Comparison of ENCODE assay signal across 18 cellular contexts in genomic region chr6:121839891-121840290, GRCh38.
"Had no signal": no experiment of that assay in that cellular context is flagged by ENCODE, and none has a peak within 500 bp of the region (broad histone marks: within the 10 kb centered on the region; RNA-seq: fewer than 3 reads in every experiment).

No MANE protein-coding gene starts in this region.

- DNase-seq: activated CD4-positive, alpha-beta T cell treated with anti-CD3 and anti-CD28 coated beads for 36 hours; activated CD4-positive, alpha-beta T cell treated with anti-CD3 and anti-CD28 coated beads, Interleukin-2, amount 50 U/mL, for 4 hours; activated CD8-positive, alpha-beta memory T cell treated with anti-CD3 and anti-CD28 coated beads for 24 hours; activated CD8-positive, alpha-beta memory T cell treated with anti-CD3 and anti-CD28 coated beads, Interleukin-2, amount 50 U/mL, for 4 hours; activated T-cell treated with anti-CD3 and anti-CD28 coated beads, Interleukin-2, amount 50 U/mL, for 24 hours; heart right ventricle; natural killer cell; SK-N-SH; spleen; stimulated activated CD4-positive, alpha-beta T cell treated with anti-CD3 and anti-CD28 coated beads, Interleukin-4, amount 100 ng/mL, for 24 hours; stimulated activated naive CD4-positive, alpha-beta T cell treated with Interleukin-2 at 50 U/mL for 16 hours had no signal

- H3K9me3 ChIP-seq: ascending aorta, heart right ventricle, SK-N-SH, spleen, thoracic aorta had no signal

- H3K4me3 ChIP-seq: ascending aorta, coronary artery, heart right ventricle, lung, spleen, thoracic aorta had no signal

- H3K4me2 ChIP-seq: SK-N-SH had no signal

- H3K27ac ChIP-seq: ascending aorta, coronary artery, heart right ventricle, spleen, thoracic aorta had no signal

- H3K27me3 ChIP-seq: ascending aorta, heart right ventricle, spleen had no signal

- H3K36me3 ChIP-seq: ascending aorta, heart right ventricle, spleen, thoracic aorta had no signal

- H3K9ac ChIP-seq: SK-N-SH had no signal

- H3K4me1 ChIP-seq: spleen had no signal

- ATAC-seq: activated CD4-positive, alpha-beta T cell treated with anti-CD3 and anti-CD28 coated beads for 36 hours; activated naive CD4-positive, alpha-beta T cell treated with anti-CD3 and anti-CD28 coated beads, Interleukin-2, amount 50 U/mL, for 72 hours; activated T-helper 17 cell treated with anti-CD3 and anti-CD28 coated beads, Interleukin-2, amount 50 U/mL, for 72 hours; natural killer cell; WTC11 had no signal
